Comparison of ENCODE assay signal across 1 cellular context in the genomic region with DNA sequence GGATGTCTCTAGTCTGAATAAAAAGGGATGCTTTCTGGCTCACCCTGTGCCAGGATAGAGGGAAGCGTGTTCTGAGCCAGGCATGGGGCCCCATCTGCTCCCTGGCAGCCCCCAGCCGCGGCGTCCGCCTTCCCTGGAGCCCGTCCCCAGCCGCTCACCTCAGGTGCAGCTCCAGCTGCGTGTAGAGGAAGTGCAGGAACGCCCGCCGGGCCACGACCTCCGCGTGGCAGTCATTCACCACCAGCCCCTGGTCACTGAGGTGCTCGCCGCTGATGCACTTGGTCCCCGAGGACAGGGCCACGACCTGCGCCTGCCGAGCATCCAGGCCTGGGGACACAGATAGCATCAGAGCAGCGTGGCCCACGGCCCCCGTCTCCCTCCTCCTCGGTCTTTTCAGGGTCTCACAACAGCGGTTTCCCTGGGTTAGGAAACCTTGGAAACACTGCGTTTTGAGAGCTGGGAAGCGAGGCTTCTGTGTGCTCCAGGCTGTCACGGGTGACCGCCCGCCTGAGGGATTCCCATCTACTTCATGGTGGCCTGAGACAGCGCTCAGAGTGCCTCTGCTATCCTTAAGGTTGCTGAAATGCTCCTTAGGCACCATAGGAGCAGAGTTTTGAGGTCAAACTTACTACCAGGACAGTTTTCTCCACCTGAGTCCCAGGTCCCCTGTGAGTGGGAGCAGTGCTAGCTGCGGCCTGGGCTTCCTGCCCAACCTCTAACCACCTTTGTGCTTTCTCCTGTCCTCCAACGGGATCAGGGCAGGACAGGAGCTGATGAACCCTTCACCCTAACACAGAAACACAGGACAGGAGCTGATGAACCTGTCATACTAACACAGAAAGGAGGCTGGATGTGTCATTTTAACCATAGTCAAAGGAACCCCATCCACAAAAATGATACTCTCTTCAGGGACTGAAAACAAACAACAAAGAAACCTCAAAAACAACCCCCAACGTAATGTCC.
TF ChIP-seq lines count a peak whose summit lies in the region.

No MANE protein-coding gene starts in this region.

TF ChIP-seq in HepG2, 621 proteins besides CTCF, POLR2A, EP300 and RAD21 (continued from another document):
- TF ChIP-seq TBX2 (CRISPR knock-in tag; IDR thresholded peaks at IDR 0.05; ENCODE audit: borderline replicate concordance): no peak
- TF ChIP-seq POGZ (CRISPR knock-in tag; IDR thresholded peaks at IDR 0.05): no peak
- TF ChIP-seq ZNF468 (CRISPR knock-in tag; IDR thresholded peaks at IDR 0.05): no peak
- TF ChIP-seq TBX3 (IDR thresholded peaks at IDR 0.05; ENCODE audit: borderline replicate concordance): no peak
- no peak for TF ChIP-seq SP2 (CRISPR knock-in tag; IDR thresholded peaks at IDR 0.05)
- TF ChIP-seq, protein P1, sequence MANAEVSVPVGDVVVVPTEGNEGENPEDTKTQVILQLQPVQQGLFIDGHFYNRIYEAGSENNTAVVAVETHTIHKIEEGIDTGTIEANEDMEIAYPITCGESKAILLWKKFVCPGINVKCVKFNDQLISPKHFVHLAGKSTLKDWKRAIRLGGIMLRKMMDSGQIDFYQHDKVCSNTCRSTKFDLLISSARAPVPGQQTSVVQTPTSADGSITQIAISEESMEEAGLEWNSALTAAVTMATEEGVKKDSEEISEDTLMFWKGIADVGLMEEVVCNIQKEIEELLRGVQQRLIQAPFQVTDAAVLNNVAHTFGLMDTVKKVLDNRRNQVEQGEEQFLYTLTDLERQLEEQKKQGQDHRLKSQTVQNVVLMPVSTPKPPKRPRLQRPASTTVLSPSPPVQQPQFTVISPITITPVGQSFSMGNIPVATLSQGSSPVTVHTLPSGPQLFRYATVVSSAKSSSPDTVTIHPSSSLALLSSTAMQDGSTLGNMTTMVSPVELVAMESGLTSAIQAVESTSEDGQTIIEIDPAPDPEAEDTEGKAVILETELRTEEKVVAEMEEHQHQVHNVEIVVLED (CRISPR knock-in tag; IDR thresholded peaks at IDR 0.05; ENCODE audit: borderline replicate concordance): no peak
